ENCODE assay signal across 1 cellular context in the genomic region with DNA sequence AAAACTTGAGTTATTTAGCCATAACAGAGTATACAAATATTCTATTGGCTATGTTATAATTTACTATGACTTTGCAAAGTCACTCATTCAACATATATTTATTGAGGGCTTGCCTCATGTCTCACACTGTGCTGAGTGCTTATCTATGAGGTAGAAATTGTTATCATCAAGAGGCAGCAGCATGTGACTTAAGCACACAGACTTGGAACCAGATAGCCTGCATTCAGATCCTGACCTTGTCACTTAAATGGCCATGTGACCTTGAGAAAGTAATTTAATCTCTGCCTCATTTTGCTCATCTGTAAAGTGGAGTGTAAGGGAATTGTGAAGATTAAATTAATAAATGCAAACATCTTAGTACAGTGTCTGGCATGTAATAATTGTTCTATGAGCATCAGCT.
TF ChIP-seq lines count a peak whose summit lies in the region.

No MANE protein-coding gene starts in this region.

TF ChIP-seq in K562, 482 proteins besides CTCF, POLR2A, EP300 and RAD21 (continued from another document and continues in another):
- TF ChIP-seq, protein P1, sequence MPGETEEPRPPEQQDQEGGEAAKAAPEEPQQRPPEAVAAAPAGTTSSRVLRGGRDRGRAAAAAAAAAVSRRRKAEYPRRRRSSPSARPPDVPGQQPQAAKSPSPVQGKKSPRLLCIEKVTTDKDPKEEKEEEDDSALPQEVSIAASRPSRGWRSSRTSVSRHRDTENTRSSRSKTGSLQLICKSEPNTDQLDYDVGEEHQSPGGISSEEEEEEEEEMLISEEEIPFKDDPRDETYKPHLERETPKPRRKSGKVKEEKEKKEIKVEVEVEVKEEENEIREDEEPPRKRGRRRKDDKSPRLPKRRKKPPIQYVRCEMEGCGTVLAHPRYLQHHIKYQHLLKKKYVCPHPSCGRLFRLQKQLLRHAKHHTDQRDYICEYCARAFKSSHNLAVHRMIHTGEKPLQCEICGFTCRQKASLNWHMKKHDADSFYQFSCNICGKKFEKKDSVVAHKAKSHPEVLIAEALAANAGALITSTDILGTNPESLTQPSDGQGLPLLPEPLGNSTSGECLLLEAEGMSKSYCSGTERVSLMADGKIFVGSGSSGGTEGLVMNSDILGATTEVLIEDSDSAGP (CRISPR knock-in tag; IDR thresholded peaks at IDR 0.05), result no peak
- TF ChIP-seq CBFA2T2 (conservative IDR thresholded peaks at IDR 0.05) (peak; percentile 95), L3MBTL2 (IDR thresholded peaks at IDR 0.05) (peak; percentile 84), NCOA1 (IDR thresholded peaks at IDR 0.05; ENCODE audit: low read depth) (peak; percentile 48; the same call in 1 of the 2 replicates), MCM2 (IDR thresholded peaks at IDR 0.05; ENCODE audit: low read depth) (no peak), RFX7 (CRISPR knock-in tag; IDR thresholded peaks at IDR 0.05) (no peak), TCF7 (IDR thresholded peaks at IDR 0.05; ENCODE audit: borderline replicate concordance) (0 out of 2 replicates have a peak, but pooled peaks have one; percentile 36), ELF1 (tag; IDR thresholded peaks at IDR 0.05) (no peak), ERF (CRISPR knock-in tag; IDR thresholded peaks at IDR 0.05) (no peak), ZNF316 (IDR thresholded peaks at IDR 0.05) (peak; percentile 59), ILF3 (IDR thresholded peaks at IDR 0.05; ENCODE audit: borderline replicate concordance) (no peak), XRCC5 (IDR thresholded peaks at IDR 0.05; ENCODE audit: low read depth, low read length) (no peak), CREB1 (IDR thresholded peaks at IDR 0.05) (peak; percentile 63; the same call in 1 of the 2 replicates), CREB1 (CRISPR knock-in tag; IDR thresholded peaks at IDR 0.05) (peak; percentile 58; the same call in 1 of the 2 replicates), ZNF175 (CRISPR knock-in tag; IDR thresholded peaks at IDR 0.05; ENCODE audit: low read depth) (no peak), ZNF282 (CRISPR knock-in tag; IDR thresholded peaks at IDR 0.05) (no peak), ZNF589 (CRISPR knock-in tag; IDR thresholded peaks at IDR 0.05; ENCODE audit: low read depth) (no peak), GABPB2 (CRISPR knock-in tag; conservative IDR thresholded peaks at IDR 0.05) (no peak), SOX6 (IDR thresholded peaks at IDR 0.05) (peak; percentile 94), MTF1 (CRISPR knock-in tag; IDR thresholded peaks at IDR 0.05; ENCODE audit: borderline replicate concordance) (no peak), FOXA3 (CRISPR knock-in tag; conservative IDR thresholded peaks at IDR 0.05 in 1 of 2, IDR thresholded peaks at IDR 0.05 in 1 of 2) (peak in 1 of 2 experiments; percentile 65; a peak in 2 of 4 replicates), RNF2 (IDR thresholded peaks at IDR 0.05) (peak; percentile 77), RB1 (IDR thresholded peaks at IDR 0.05; ENCODE audit: low read depth) (no peak; the same call in 1 of the 2 replicates), ZC3H11A (IDR thresholded peaks at IDR 0.05; ENCODE audit: low read depth, low read length) (no peak), SMARCA5 (IDR thresholded peaks at IDR 0.05) (peak; percentile 78; the same call in 1 of the 2 replicates), SAP30 (IDR thresholded peaks at IDR 0.05; ENCODE audit: borderline replicate concordance, insufficient read depth, low read depth, low read length, poor library complexity, severe bottlenecking) (no peak), BCOR (IDR thresholded peaks at IDR 0.05) (peak; percentile 94), RBM25 (IDR thresholded peaks at IDR 0.05; ENCODE audit: low read depth, low read length, severe bottlenecking) (peak; percentile 90), E2F3 (CRISPR knock-in tag; IDR thresholded peaks at IDR 0.05) (no peak), TEAD4 (IDR thresholded peaks at IDR 0.05; ENCODE audit: low read length) (peak; percentile 98), TEAD4 (CRISPR knock-in tag; IDR thresholded peaks at IDR 0.05; ENCODE audit: borderline replicate concordance) (no peak), NFIX (CRISPR knock-in tag; IDR thresholded peaks at IDR 0.05; ENCODE audit: low read depth) (no peak), SMARCC2 (IDR thresholded peaks at IDR 0.05; ENCODE audit: low read depth) (peak; percentile 75; the same call in 1 of the 2 replicates)
- TF ChIP-seq, protein P2, sequence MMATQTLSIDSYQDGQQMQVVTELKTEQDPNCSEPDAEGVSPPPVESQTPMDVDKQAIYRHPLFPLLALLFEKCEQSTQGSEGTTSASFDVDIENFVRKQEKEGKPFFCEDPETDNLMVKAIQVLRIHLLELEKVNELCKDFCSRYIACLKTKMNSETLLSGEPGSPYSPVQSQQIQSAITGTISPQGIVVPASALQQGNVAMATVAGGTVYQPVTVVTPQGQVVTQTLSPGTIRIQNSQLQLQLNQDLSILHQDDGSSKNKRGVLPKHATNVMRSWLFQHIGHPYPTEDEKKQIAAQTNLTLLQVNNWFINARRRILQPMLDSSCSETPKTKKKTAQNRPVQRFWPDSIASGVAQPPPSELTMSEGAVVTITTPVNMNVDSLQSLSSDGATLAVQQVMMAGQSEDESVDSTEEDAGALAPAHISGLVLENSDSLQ (IDR thresholded peaks at IDR 0.05), result peak; percentile 76
- TF ChIP-seq, protein P3, sequence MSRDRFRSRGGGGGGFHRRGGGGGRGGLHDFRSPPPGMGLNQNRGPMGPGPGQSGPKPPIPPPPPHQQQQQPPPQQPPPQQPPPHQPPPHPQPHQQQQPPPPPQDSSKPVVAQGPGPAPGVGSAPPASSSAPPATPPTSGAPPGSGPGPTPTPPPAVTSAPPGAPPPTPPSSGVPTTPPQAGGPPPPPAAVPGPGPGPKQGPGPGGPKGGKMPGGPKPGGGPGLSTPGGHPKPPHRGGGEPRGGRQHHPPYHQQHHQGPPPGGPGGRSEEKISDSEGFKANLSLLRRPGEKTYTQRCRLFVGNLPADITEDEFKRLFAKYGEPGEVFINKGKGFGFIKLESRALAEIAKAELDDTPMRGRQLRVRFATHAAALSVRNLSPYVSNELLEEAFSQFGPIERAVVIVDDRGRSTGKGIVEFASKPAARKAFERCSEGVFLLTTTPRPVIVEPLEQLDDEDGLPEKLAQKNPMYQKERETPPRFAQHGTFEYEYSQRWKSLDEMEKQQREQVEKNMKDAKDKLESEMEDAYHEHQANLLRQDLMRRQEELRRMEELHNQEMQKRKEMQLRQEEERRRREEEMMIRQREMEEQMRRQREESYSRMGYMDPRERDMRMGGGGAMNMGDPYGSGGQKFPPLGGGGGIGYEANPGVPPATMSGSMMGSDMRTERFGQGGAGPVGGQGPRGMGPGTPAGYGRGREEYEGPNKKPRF (IDR thresholded peaks at IDR 0.05; ENCODE audit: low read depth, low read length), result no peak
- TF ChIP-seq, protein P4, sequence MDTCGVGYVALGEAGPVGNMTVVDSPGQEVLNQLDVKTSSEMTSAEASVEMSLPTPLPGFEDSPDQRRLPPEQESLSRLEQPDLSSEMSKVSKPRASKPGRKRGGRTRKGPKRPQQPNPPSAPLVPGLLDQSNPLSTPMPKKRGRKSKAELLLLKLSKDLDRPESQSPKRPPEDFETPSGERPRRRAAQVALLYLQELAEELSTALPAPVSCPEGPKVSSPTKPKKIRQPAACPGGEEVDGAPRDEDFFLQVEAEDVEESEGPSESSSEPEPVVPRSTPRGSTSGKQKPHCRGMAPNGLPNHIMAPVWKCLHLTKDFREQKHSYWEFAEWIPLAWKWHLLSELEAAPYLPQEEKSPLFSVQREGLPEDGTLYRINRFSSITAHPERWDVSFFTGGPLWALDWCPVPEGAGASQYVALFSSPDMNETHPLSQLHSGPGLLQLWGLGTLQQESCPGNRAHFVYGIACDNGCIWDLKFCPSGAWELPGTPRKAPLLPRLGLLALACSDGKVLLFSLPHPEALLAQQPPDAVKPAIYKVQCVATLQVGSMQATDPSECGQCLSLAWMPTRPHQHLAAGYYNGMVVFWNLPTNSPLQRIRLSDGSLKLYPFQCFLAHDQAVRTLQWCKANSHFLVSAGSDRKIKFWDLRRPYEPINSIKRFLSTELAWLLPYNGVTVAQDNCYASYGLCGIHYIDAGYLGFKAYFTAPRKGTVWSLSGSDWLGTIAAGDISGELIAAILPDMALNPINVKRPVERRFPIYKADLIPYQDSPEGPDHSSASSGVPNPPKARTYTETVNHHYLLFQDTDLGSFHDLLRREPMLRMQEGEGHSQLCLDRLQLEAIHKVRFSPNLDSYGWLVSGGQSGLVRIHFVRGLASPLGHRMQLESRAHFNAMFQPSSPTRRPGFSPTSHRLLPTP (IDR thresholded peaks at IDR 0.05; ENCODE audit: borderline replicate concordance, extremely low read depth, insufficient read length), result no peak
- TF ChIP-seq, protein P5, sequence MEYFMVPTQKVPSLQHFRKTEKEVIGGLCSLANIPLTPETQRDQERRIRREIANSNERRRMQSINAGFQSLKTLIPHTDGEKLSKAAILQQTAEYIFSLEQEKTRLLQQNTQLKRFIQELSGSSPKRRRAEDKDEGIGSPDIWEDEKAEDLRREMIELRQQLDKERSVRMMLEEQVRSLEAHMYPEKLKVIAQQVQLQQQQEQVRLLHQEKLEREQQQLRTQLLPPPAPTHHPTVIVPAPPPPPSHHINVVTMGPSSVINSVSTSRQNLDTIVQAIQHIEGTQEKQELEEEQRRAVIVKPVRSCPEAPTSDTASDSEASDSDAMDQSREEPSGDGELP (CRISPR knock-in tag; IDR thresholded peaks at IDR 0.05; ENCODE audit: borderline replicate concordance), result peak; percentile 26; the same call in 1 of the 2 replicates
- TF ChIP-seq, protein P6, sequence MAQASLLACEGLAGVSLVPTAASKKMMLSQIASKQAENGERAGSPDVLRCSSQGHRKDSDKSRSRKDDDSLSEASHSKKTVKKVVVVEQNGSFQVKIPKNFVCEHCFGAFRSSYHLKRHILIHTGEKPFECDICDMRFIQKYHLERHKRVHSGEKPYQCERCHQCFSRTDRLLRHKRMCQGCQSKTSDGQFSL (CRISPR knock-in tag; IDR thresholded peaks at IDR 0.05), result no peak
- TF ChIP-seq, protein P6 (tag; IDR thresholded peaks at IDR 0.05), result no peak
- TF ChIP-seq, protein P7, sequence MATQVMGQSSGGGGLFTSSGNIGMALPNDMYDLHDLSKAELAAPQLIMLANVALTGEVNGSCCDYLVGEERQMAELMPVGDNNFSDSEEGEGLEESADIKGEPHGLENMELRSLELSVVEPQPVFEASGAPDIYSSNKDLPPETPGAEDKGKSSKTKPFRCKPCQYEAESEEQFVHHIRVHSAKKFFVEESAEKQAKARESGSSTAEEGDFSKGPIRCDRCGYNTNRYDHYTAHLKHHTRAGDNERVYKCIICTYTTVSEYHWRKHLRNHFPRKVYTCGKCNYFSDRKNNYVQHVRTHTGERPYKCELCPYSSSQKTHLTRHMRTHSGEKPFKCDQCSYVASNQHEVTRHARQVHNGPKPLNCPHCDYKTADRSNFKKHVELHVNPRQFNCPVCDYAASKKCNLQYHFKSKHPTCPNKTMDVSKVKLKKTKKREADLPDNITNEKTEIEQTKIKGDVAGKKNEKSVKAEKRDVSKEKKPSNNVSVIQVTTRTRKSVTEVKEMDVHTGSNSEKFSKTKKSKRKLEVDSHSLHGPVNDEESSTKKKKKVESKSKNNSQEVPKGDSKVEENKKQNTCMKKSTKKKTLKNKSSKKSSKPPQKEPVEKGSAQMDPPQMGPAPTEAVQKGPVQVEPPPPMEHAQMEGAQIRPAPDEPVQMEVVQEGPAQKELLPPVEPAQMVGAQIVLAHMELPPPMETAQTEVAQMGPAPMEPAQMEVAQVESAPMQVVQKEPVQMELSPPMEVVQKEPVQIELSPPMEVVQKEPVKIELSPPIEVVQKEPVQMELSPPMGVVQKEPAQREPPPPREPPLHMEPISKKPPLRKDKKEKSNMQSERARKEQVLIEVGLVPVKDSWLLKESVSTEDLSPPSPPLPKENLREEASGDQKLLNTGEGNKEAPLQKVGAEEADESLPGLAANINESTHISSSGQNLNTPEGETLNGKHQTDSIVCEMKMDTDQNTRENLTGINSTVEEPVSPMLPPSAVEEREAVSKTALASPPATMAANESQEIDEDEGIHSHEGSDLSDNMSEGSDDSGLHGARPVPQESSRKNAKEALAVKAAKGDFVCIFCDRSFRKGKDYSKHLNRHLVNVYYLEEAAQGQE (CRISPR knock-in tag; IDR thresholded peaks at IDR 0.05; ENCODE audit: low read depth), result no peak
- TF ChIP-seq, protein P8, sequence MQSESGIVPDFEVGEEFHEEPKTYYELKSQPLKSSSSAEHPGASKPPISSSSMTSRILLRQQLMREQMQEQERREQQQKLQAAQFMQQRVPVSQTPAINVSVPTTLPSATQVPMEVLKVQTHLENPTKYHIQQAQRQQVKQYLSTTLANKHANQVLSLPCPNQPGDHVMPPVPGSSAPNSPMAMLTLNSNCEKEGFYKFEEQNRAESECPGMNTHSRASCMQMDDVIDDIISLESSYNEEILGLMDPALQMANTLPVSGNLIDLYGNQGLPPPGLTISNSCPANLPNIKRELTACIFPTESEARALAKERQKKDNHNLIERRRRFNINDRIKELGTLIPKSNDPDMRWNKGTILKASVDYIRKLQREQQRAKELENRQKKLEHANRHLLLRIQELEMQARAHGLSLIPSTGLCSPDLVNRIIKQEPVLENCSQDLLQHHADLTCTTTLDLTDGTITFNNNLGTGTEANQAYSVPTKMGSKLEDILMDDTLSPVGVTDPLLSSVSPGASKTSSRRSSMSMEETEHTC (IDR thresholded peaks at IDR 0.05), result peak; percentile 98
- TF ChIP-seq, protein P9, sequence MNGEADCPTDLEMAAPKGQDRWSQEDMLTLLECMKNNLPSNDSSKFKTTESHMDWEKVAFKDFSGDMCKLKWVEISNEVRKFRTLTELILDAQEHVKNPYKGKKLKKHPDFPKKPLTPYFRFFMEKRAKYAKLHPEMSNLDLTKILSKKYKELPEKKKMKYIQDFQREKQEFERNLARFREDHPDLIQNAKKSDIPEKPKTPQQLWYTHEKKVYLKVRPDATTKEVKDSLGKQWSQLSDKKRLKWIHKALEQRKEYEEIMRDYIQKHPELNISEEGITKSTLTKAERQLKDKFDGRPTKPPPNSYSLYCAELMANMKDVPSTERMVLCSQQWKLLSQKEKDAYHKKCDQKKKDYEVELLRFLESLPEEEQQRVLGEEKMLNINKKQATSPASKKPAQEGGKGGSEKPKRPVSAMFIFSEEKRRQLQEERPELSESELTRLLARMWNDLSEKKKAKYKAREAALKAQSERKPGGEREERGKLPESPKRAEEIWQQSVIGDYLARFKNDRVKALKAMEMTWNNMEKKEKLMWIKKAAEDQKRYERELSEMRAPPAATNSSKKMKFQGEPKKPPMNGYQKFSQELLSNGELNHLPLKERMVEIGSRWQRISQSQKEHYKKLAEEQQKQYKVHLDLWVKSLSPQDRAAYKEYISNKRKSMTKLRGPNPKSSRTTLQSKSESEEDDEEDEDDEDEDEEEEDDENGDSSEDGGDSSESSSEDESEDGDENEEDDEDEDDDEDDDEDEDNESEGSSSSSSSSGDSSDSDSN (IDR thresholded peaks at IDR 0.05; ENCODE audit: borderline replicate concordance in 1 of 2, low read depth in 2 of 2, low read length in 2 of 2), result 0 out of 4 replicates have a peak, but pooled peaks of 1 of the 2 experiments have one; percentile 9
- TF ChIP-seq, protein P10, sequence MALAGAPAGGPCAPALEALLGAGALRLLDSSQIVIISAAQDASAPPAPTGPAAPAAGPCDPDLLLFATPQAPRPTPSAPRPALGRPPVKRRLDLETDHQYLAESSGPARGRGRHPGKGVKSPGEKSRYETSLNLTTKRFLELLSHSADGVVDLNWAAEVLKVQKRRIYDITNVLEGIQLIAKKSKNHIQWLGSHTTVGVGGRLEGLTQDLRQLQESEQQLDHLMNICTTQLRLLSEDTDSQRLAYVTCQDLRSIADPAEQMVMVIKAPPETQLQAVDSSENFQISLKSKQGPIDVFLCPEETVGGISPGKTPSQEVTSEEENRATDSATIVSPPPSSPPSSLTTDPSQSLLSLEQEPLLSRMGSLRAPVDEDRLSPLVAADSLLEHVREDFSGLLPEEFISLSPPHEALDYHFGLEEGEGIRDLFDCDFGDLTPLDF (CRISPR knock-in tag; IDR thresholded peaks at IDR 0.05), result no peak
